ENCODE assay signal across 26 cellular contexts in the genomic region with DNA sequence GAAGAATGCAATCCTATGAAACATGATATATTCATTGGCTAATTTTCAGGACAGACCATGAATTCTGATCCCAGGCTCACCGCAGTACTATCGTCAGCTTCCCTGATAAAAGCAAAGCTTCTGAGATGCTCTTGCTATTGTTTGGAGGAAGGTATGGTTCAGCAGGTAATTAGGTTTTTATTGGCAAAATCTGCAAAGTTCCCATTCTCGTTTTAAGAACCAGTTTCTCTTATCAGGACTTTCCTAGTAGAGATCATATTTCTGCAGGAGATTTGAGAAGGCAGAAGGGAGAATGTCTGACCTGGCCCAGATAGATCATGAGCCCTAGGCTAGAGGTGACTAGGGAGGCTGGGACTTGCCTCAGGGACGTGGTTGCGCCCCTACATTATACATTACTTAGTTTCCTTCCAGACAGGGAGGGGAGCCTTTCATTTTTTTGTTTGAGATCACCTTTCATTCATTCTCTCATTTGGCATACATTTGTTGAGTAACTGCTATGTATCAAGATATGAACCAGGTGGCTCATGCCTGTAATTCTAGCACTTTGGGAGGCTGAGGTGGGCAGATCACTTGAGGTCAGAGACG.
"Had no signal": no experiment of that assay in that cellular context is flagged by ENCODE, and none has a peak within 500 bp of the region (broad histone marks: within the 10 kb centered on the region; RNA-seq: fewer than 3 reads in every experiment).

No MANE protein-coding gene starts in this region.

- H3K9me3 Mint-ChIP-seq: activated CD4-positive, alpha-beta memory T cell treated with anti-CD3 and anti-CD28 coated beads for 36 hours; activated naive CD4-positive, alpha-beta T cell treated with anti-CD3 and anti-CD28 coated beads for 36 hours; activated naive CD8-positive, alpha-beta T cell treated with anti-CD3 and anti-CD28 coated beads for 36 hours; natural killer cell treated with Interleukin-12 subunit alpha and Interleukin-12 subunit beta and Interleukin-15 and Interleukin-18, amount 100 ng/mL, for 72 hours had no signal

- ATAC-seq: mucosa of descending colon; natural killer cell treated with Interleukin-12 subunit alpha and Interleukin-12 subunit beta and Interleukin-15 and Interleukin-18, amount 100 ng/mL, for 72 hours; right cardiac atrium had no signal

- H3K27me3 ChIP-seq: adrenal gland, gastrocnemius medialis, spleen, suprapubic skin, tibial nerve had no signal

- H3K27ac ChIP-seq: adrenal gland, gastrocnemius medialis, left ventricle myocardium inferior, spleen, suprapubic skin, tibial nerve had no signal

- H3K4me1 ChIP-seq: adrenal gland, left ventricle myocardium inferior, spleen, suprapubic skin, tibial nerve had no signal

- H3K4me1 Mint-ChIP-seq: activated naive CD8-positive, alpha-beta T cell treated with anti-CD3 and anti-CD28 coated beads for 36 hours had no signal

- H3K4me3 ChIP-seq: adrenal gland, gastrocnemius medialis, left ventricle myocardium inferior, lung, mucosa of descending colon, spleen, suprapubic skin, tibial nerve had no signal

- H3K36me3 ChIP-seq: adrenal gland, gastrocnemius medialis, left ventricle myocardium inferior, spleen, suprapubic skin, tibial nerve had no signal

- FAIRE-seq: colon, islet of Langerhans had no signal

- DNase-seq: activated CD4-positive, alpha-beta memory T cell treated with anti-CD3 and anti-CD28 coated beads for 36 hours; activated CD4-positive, alpha-beta T cell treated with anti-CD3 and anti-CD28 coated beads for 4 hours; activated CD8-positive, alpha-beta memory T cell treated with anti-CD3 and anti-CD28 coated beads, Interleukin-2, amount 50 U/mL, for 4 hours; activated effector memory CD4-positive, alpha-beta T cell treated with anti-CD3 and anti-CD28 coated beads, Interleukin-2, amount 50 U/mL, for 16 hours; activated naive CD4-positive, alpha-beta T cell treated with anti-CD3 and anti-CD28 coated beads for 36 hours; activated naive CD8-positive, alpha-beta T cell treated with anti-CD3 and anti-CD28 coated beads for 36 hours; activated T-cell treated with anti-CD3 and anti-CD28 coated beads, Interleukin-2, amount 50 U/mL, for 1 hour; adrenal gland; aorta; central memory CD4-positive, alpha-beta T cell; effector CD4-positive, alpha-beta T cell; gastrocnemius medialis; left ventricle myocardium inferior; mesendoderm; mucosa of descending colon; posterior cingulate gyrus; right cardiac atrium; spleen; stimulated activated naive CD4-positive, alpha-beta T cell had no signal

- H3K9me3 ChIP-seq: adrenal gland, gastrocnemius medialis, left ventricle myocardium inferior, mucosa of descending colon, spleen, suprapubic skin, tibial nerve had no signal

- H3K4me3 Mint-ChIP-seq: activated CD4-positive, alpha-beta memory T cell treated with anti-CD3 and anti-CD28 coated beads for 36 hours; activated naive CD4-positive, alpha-beta T cell treated with anti-CD3 and anti-CD28 coated beads for 36 hours; activated naive CD8-positive, alpha-beta T cell treated with anti-CD3 and anti-CD28 coated beads for 36 hours; activated T-helper 1 cell treated with anti-CD3 and anti-CD28 coated beads, Interleukin-12 subunit alpha, Interleukin-12 subunit beta, Interleukin-2, Interleukin-4 antibody, amounts not matched to agents 30 ng/mL and 10 ng/mL and 1 ng/mL, durations not matched to agents 14 hours and 24 hours and 36 hours; natural killer cell treated with Interleukin-12 subunit alpha and Interleukin-12 subunit beta and Interleukin-15 and Interleukin-18, amount 100 ng/mL, for 72 hours had no signal

- H3K27ac Mint-ChIP-seq: activated CD4-positive, alpha-beta memory T cell treated with anti-CD3 and anti-CD28 coated beads for 36 hours; activated naive CD4-positive, alpha-beta T cell treated with anti-CD3 and anti-CD28 coated beads for 36 hours; activated naive CD8-positive, alpha-beta T cell treated with anti-CD3 and anti-CD28 coated beads for 36 hours; activated T-helper 1 cell treated with anti-CD3 and anti-CD28 coated beads, Interleukin-12 subunit alpha, Interleukin-12 subunit beta, Interleukin-2, Interleukin-4 antibody, amounts not matched to agents 30 ng/mL and 10 ng/mL and 1 ng/mL, durations not matched to agents 14 hours and 24 hours and 36 hours; natural killer cell treated with Interleukin-12 subunit alpha and Interleukin-12 subunit beta and Interleukin-15 and Interleukin-18, amount 100 ng/mL, for 72 hours had no signal

- H3K27me3 Mint-ChIP-seq: activated CD4-positive, alpha-beta memory T cell treated with anti-CD3 and anti-CD28 coated beads for 36 hours; activated naive CD8-positive, alpha-beta T cell treated with anti-CD3 and anti-CD28 coated beads for 36 hours; natural killer cell treated with Interleukin-12 subunit alpha and Interleukin-12 subunit beta and Interleukin-15 and Interleukin-18, amount 100 ng/mL, for 72 hours had no signal

- H3K36me3 Mint-ChIP-seq: activated CD4-positive, alpha-beta memory T cell treated with anti-CD3 and anti-CD28 coated beads for 36 hours; activated naive CD8-positive, alpha-beta T cell treated with anti-CD3 and anti-CD28 coated beads for 36 hours; natural killer cell treated with Interleukin-12 subunit alpha and Interleukin-12 subunit beta and Interleukin-15 and Interleukin-18, amount 100 ng/mL, for 72 hours had no signal
